In genomic region chr3:53794597-53794996, GRCh38 we compare ENCODE assay signal across 26 cellular contexts. TPM values are rescaled to one million over a fixed set of nuclear protein-coding genes. Genes with fewer than 3 reads are reported as not detected.
DNase-seq lines count a peak whose midpoint lies in the region; ATAC-seq, FAIRE-seq and TF ChIP-seq lines count a peak whose summit lies in the region.
"Had no signal": no experiment of that assay in that cellular context is flagged by ENCODE, and none has a peak within 500 bp of the region (broad histone marks: within the 10 kb centered on the region; RNA-seq: fewer than 3 reads in every experiment).

No MANE protein-coding gene starts in this region.

- no peaks in the 10 kb centered on the region for H3K36me3 ChIP-seq in HepG2 (replicated peaks in 1 of 2; ENCODE audit: control insufficient read depth in 1 of 2, insufficient read depth in 2 of 2, low read length in 2 of 2)
- H3K36me3 ChIP-seq in right lobe of liver: no peaks in the 10 kb centered on the region
- H3K36me3 ChIP-seq in adipocyte (ENCODE audit: control insufficient read depth, insufficient read depth, low read length, severe bottlenecking): no peaks in the 10 kb centered on the region
- no peaks in the 10 kb centered on the region for H3K36me3 ChIP-seq in spleen
- H3K36me3 ChIP-seq: BLaER1 treated with 17β-estradiol and CSF1 and Interleukin-3, amounts not matched to agents 10 nM and 100 nM; transverse colon had no signal

- no peaks in the 10 kb centered on the region for H3K27me3 ChIP-seq in HepG2 (ENCODE audit: control insufficient read depth in 1 of 2, insufficient read depth in 2 of 2, low read length in 2 of 2)
- no peaks in the 10 kb centered on the region for H3K27me3 ChIP-seq in right lobe of liver
- H3K27me3 ChIP-seq in adipocyte (replicated peaks; ENCODE audit: control insufficient read depth, insufficient read depth, low read length): no peaks in the 10 kb centered on the region
- no peaks in the 10 kb centered on the region for H3K27me3 ChIP-seq in foreskin keratinocyte
- peaks cover 0 to 5% (median 0%) of the 10 kb centered on the region in 7 donors for H3K27me3 ChIP-seq in spleen (replicated peaks in 1 of 7)
- H3K27me3 ChIP-seq: BLaER1 treated with 17β-estradiol and CSF1 and Interleukin-3, amounts not matched to agents 10 nM and 100 nM; transverse colon had no signal

- TF ChIP-seq RAD21 in HepG2 (CRISPR knock-in tag; IDR thresholded peaks at IDR 0.05): no peak

- CTCF ChIA-PET in HepG2 (lab: Yijun Ruan, JAX; ENCODE audit: low intra/inter-chr PET ratio, low total read pairs): no interaction called here

- intact Hi-C loops in HepG2 (cut with micrococcal nuclease; ENCODE audit: unreplicated experiment): no loop called here
- intact Hi-C loops in right lobe of liver (cut with DNase I): no loop called here
- intact Hi-C loops in spleen (cut with DNase I; ENCODE audit: low total_unique reads): no loop called here

- H4K20me1 ChIP-seq in HepG2 (ENCODE audit: insufficient read depth, low read length): no peaks in the 10 kb centered on the region
- H4K20me1 ChIP-seq: BLaER1 treated with 17β-estradiol and CSF1 and Interleukin-3, amounts not matched to agents 10 nM and 100 nM had no signal

- H3K4me3 ChIP-seq in HepG2 (replicated peaks in 1 of 3; ENCODE audit: insufficient read depth in 1 of 3, low read depth in 2 of 3, low read length in 3 of 3) (no peak overlapping the region), right lobe of liver (no peak overlapping the region), adipocyte (ENCODE audit: low read length) (no peak overlapping the region), spleen (no peak overlapping the region)
- H3K4me3 ChIP-seq: BLaER1 treated with 17β-estradiol and CSF1 and Interleukin-3, amounts not matched to agents 10 nM and 100 nM; transverse colon had no signal

- H3K4me1 ChIP-seq in HepG2 (ENCODE audit: insufficient read depth, low read length) (no peaks in the 10 kb centered on the region), right lobe of liver (no peaks in the 10 kb centered on the region), adipocyte (ENCODE audit: control insufficient read depth, insufficient read depth, low read length) (no peaks in the 10 kb centered on the region), foreskin keratinocyte (peaks cover 6% of the 10 kb centered on the region), spleen (no peaks in the 10 kb centered on the region)
- H3K4me1 ChIP-seq: BLaER1 treated with 17β-estradiol and CSF1 and Interleukin-3, amounts not matched to agents 10 nM and 100 nM; transverse colon had no signal

- no peaks in the 10 kb centered on the region for H3K79me2 ChIP-seq in HepG2 (ENCODE audit: insufficient read depth, low read length)

- H3K27ac ChIP-seq in HepG2 (ENCODE audit: extremely low read length, insufficient read depth, low read length) (no peak overlapping the region), right lobe of liver (no peak overlapping the region), foreskin keratinocyte (peak overlapping the region; percentile 63), spleen (no peak overlapping the region)
- H3K27ac ChIP-seq: BLaER1 treated with 17β-estradiol and CSF1 and Interleukin-3, amounts not matched to agents 10 nM and 100 nM; transverse colon had no signal

- no peaks in the 10 kb centered on the region for H3K9me3 ChIP-seq in HepG2 (ENCODE audit: low read length)
- no peaks in the 10 kb centered on the region for H3K9me3 ChIP-seq in right lobe of liver
- no peaks in the 10 kb centered on the region for H3K9me3 ChIP-seq in adipocyte (ENCODE audit: control insufficient read depth, low read length)
- H3K9me3 ChIP-seq in spleen: no peaks in the 10 kb centered on the region
- H3K9me3 ChIP-seq: BLaER1 treated with 17β-estradiol and CSF1 and Interleukin-3, amounts not matched to agents 10 nM and 100 nM; transverse colon had no signal

- H3K4me2 ChIP-seq in HepG2 (ENCODE audit: low read depth, low read length): no peak overlapping the region
- H3K4me2 ChIP-seq: BLaER1 treated with 17β-estradiol and CSF1 and Interleukin-3, amounts not matched to agents 10 nM and 100 nM had no signal

- TF ChIP-seq CTCF in HepG2 (CRISPR knock-in tag; IDR thresholded peaks at IDR 0.05) (no peak), right lobe of liver (IDR thresholded peaks at IDR 0.05) (no peak), foreskin keratinocyte (conservative IDR thresholded peaks at IDR 0.05) (no peak), spleen (IDR thresholded peaks at IDR 0.05 in 8 of 11, conservative IDR thresholded peaks at IDR 0.05 in 3 of 11) (no peak)

- TF ChIP-seq EP300 in HepG2 (IDR thresholded peaks at IDR 0.05; ENCODE audit: low read depth in 2 of 2, low read length in 2 of 2): no peak
- TF ChIP-seq EP300 in HepG2 (CRISPR knock-in tag; IDR thresholded peaks at IDR 0.05; ENCODE audit: borderline replicate concordance): no peak

- in situ Hi-C loops in HepG2 (cut with HindIII; ENCODE audit: extremely low pct_ligation_motif_present, low pct_unique_long_range_greater_than_20kb): no loop called here

- POLR2A ChIA-PET in HepG2 (lab: Yijun Ruan, JAX): no interaction called here

- FAIRE-seq in HepG2 (lab: Jason Lieb, UNC): no peak
- FAIRE-seq: frontal cortex had no signal

- DNase-seq in HepG2 (ENCODE audit: low spot score) (no peak), right lobe of liver (no peak), adipocyte (ENCODE audit: low read depth) (peak; percentile 66), foreskin keratinocyte (peak; percentile 29 to 76), NCI-H446 (lab: John Stamatoyannopoulos, UW) (no peak), Kasumi-1 (lab: John Stamatoyannopoulos, UW) (no peak), spleen (no peak)
- DNase-seq: 8988T; activated CD4-positive, alpha-beta T cell treated with anti-CD3 and anti-CD28 coated beads for 48 hours; activated naive CD8-positive, alpha-beta T cell treated with anti-CD3 and anti-CD28 coated beads for 36 hours; cortex of kidney; left colon; MM.1S; NCI-H146; NCI-H2227 treated with DMSO at 0.1 percent for 48 hours; NCI-H82; nephron progenitor cell; OCI-M1; SHP77 treated with DMSO at 0.1 percent for 48 hours; stimulated activated naive CD8-positive, alpha-beta T cell treated with anti-CD3 and anti-CD28 coated beads, Interleukin-15, Interleukin-2, amounts not matched to agents 100 U/mL and 50 U/mL, for 24 hours; T-cell; transverse colon had no signal

- 26% methylated on average over 3 of the region's 3 CpGs for WGBS in HepG2 (ENCODE audit: low lambda C conversion rate)
- WGBS in right lobe of liver (ENCODE audit: insufficient coverage, low coverage, low lambda C conversion rate, missing lambda C conversion rate): 72% methylated on average over 2 of the region's 3 CpGs
- 64 to 87% (median 81%) methylated on average over 3 of the region's 3 CpGs for WGBS in spleen, 5 donors

- ATAC-seq in HepG2: no peak
- no peak for ATAC-seq in right lobe of liver
- peak; percentile 76 for ATAC-seq in foreskin keratinocyte
- no peak for ATAC-seq in GM21619 (IDR thresholded peaks at IDR 0.05; ENCODE audit: unreplicated experiment)
- ATAC-seq: activated T-helper 17 cell treated with anti-CD3 and anti-CD28 coated beads, Interleukin-2, amount 50 U/mL, for 72 hours; left colon; stimulated activated naive CD8-positive, alpha-beta T cell treated with anti-CD3 and anti-CD28 coated beads, Interleukin-15, Interleukin-2, amounts not matched to agents 100 U/mL and 50 U/mL, for 24 hours; T-cell had no signal

- no peak overlapping the region for H2AFZ ChIP-seq in HepG2 (ENCODE audit: low read length)

- TF ChIP-seq POLR2A in HepG2 (IDR thresholded peaks at IDR 0.05; ENCODE audit: insufficient read depth in 1 of 2, low read depth in 2 of 2, low read length in 2 of 2): no peak
- TF ChIP-seq POLR2A in right lobe of liver (IDR thresholded peaks at IDR 0.05): no peak
- TF ChIP-seq POLR2A in spleen (IDR thresholded peaks at IDR 0.05): no peak

- H3K9ac ChIP-seq in HepG2 (ENCODE audit: insufficient read depth, low read depth, low read length): no peak overlapping the region
- H3K9ac ChIP-seq in adipocyte (ENCODE audit: low read length): no peak overlapping the region
- H3K9ac ChIP-seq: BLaER1 treated with 17β-estradiol and CSF1 and Interleukin-3, amounts not matched to agents 10 nM and 100 nM had no signal

- no TSS peak for BruUV-seq in HepG2 (replicated peaks; lab: Mats Ljungman, UMichigan)

RNA-seq across cellular contexts. Expression of gene CHDH, which starts 51.6 kb away (rescaled TPM):
- total RNA-seq in HepG2 (2016; rRNA removed; fragmentation: Illumina TruSeq; extraction: Trizol) (40.4 and 48.9 TPM in 2 replicates), right lobe of liver (10 to 100 TPM; 25.0 to 49.1 (median 39.4) TPM), foreskin keratinocyte (0.03 and 0.07 TPM in 2 replicates), spleen (1 to 10 TPM in 3 of 7 donors, under 1 TPM in 4; 0.43 to 4.9 (median 0.89) TPM)
- total RNA-seq in HepG2 (2016; cell fraction: cytosol; rRNA removed; fragmentation: Illumina TruSeq; extraction: Trizol; ENCODE audit: low read depth): 3.3 TPM in 2 replicates
- total RNA-seq in HepG2 (2016; cell fraction: insoluble cytoplasmic fraction; rRNA removed; fragmentation: Illumina TruSeq; extraction: Trizol): 41.6 and 47.1 TPM in 2 replicates
- 15.0 and 16.6 TPM in 2 replicates for total RNA-seq in HepG2 (2016; cell fraction: membrane; rRNA removed; fragmentation: Illumina TruSeq; extraction: Trizol)
- total RNA-seq in HepG2 (2016; cell fraction: nucleus; rRNA removed; fragmentation: Illumina TruSeq; extraction: Trizol): 41.0 and 44.5 TPM in 2 replicates
- polyA plus RNA-seq in HepG2 (2011; rRNA removed) (28.1 and 42.9 TPM in 2 replicates), foreskin keratinocyte (0.01 and 0.02 TPM in 2 replicates), spleen (under 1 TPM; 0.19 to 0.32 (median 0.26) TPM)
- 23.3 and 24.3 TPM in 2 replicates for polyA plus RNA-seq in HepG2 (2011; cell fraction: cytosol; rRNA removed)
- polyA plus RNA-seq in HepG2 (2011; cell fraction: nucleus; rRNA removed): 209 and 246 TPM in 2 replicates
- polyA plus RNA-seq in HepG2 (2012): 32.6 and 41.1 TPM in 2 replicates
- 2.2 and 2.9 TPM in 2 replicates for polyA plus RNA-seq in HepG2 (2016; cell fraction: cytosol; fragmentation: Illumina TruSeq; extraction: Trizol; ENCODE audit: low read depth)
- 31.8 and 33.2 TPM in 2 replicates for polyA plus RNA-seq in HepG2 (2016; cell fraction: insoluble cytoplasmic fraction; fragmentation: Illumina TruSeq; extraction: Trizol; ENCODE audit: low read depth)
- 7.0 and 8.2 TPM in 2 replicates for polyA plus RNA-seq in HepG2 (2016; cell fraction: membrane; fragmentation: Illumina TruSeq; extraction: Trizol; ENCODE audit: low read depth)
- polyA plus RNA-seq in HepG2 (2016; cell fraction: nucleus; fragmentation: Illumina TruSeq; extraction: Trizol; ENCODE audit: insufficient read depth, low read depth): 89.8 and 92.2 TPM in 2 replicates
- polyA minus RNA-seq in HepG2 (2011; rRNA and poly(A)+ RNA removed; ENCODE audit: low replicate concordance): 3.1 and 28.1 TPM in 2 replicates
- 11.1 and 12.1 TPM in 2 replicates for polyA minus RNA-seq in HepG2 (2011; cell fraction: cytosol; rRNA and poly(A)+ RNA removed)
- polyA minus RNA-seq in HepG2 (2011; cell fraction: nucleus; rRNA and poly(A)+ RNA removed): 32.3 and 32.8 TPM in 2 replicates

RNA-seq across cellular contexts. Expression of gene IL17RB, which starts 51.8 kb away (rescaled TPM):
- total RNA-seq in HepG2 (2016; rRNA removed; fragmentation: Illumina TruSeq; extraction: Trizol): 62.7 and 130 TPM in 2 replicates
- total RNA-seq in HepG2 (2016; cell fraction: cytosol; rRNA removed; fragmentation: Illumina TruSeq; extraction: Trizol; ENCODE audit: low read depth): 21.4 and 25.8 TPM in 2 replicates
- 63.1 and 130 TPM in 2 replicates for total RNA-seq in HepG2 (2016; cell fraction: insoluble cytoplasmic fraction; rRNA removed; fragmentation: Illumina TruSeq; extraction: Trizol)
- 31.0 and 36.3 TPM in 2 replicates for total RNA-seq in HepG2 (2016; cell fraction: membrane; rRNA removed; fragmentation: Illumina TruSeq; extraction: Trizol)
- total RNA-seq in HepG2 (2016; cell fraction: nucleus; rRNA removed; fragmentation: Illumina TruSeq; extraction: Trizol): 189 and 216 TPM in 2 replicates
- 190 and 198 TPM in 2 replicates for polyA plus RNA-seq in HepG2 (2011; rRNA removed)
- 70.3 and 82.3 TPM in 2 replicates for polyA plus RNA-seq in HepG2 (2011; cell fraction: cytosol; rRNA removed)
- polyA plus RNA-seq in HepG2 (2011; cell fraction: nucleus; rRNA removed): 671 and 683 TPM in 2 replicates
- 89.0 and 97.8 TPM in 2 replicates for polyA plus RNA-seq in HepG2 (2012)
- polyA plus RNA-seq in HepG2 (2016; cell fraction: cytosol; fragmentation: Illumina TruSeq; extraction: Trizol; ENCODE audit: low read depth): 14.5 and 16.0 TPM in 2 replicates
- polyA plus RNA-seq in HepG2 (2016; cell fraction: insoluble cytoplasmic fraction; fragmentation: Illumina TruSeq; extraction: Trizol; ENCODE audit: low read depth): 72.6 and 77.1 TPM in 2 replicates
- polyA plus RNA-seq in HepG2 (2016; cell fraction: membrane; fragmentation: Illumina TruSeq; extraction: Trizol; ENCODE audit: low read depth): 22.5 and 23.7 TPM in 2 replicates
- 415 and 421 TPM in 2 replicates for polyA plus RNA-seq in HepG2 (2016; cell fraction: nucleus; fragmentation: Illumina TruSeq; extraction: Trizol; ENCODE audit: insufficient read depth, low read depth)
- polyA minus RNA-seq in HepG2 (2011; rRNA and poly(A)+ RNA removed; ENCODE audit: low replicate concordance): 9.5 and 43.2 TPM in 2 replicates
- 23.4 and 24.0 TPM in 2 replicates for polyA minus RNA-seq in HepG2 (2011; cell fraction: cytosol; rRNA and poly(A)+ RNA removed)
- polyA minus RNA-seq in HepG2 (2011; cell fraction: nucleus; rRNA and poly(A)+ RNA removed): 94.6 and 106 TPM in 2 replicates
- total RNA-seq in right lobe of liver: 10 to 100 TPM; 19.8 to 30.2 (median 27.3) TPM
- total RNA-seq in foreskin keratinocyte: not detected in 2 replicates
- 0.03 TPM in 1 of 2 replicates, not detected in the other for polyA plus RNA-seq in foreskin keratinocyte
- under 1 TPM in 5 of 7 donors, not detected in 2; 0.13 to 0.56 (median 0.26) TPM for total RNA-seq in spleen
- polyA plus RNA-seq in spleen: under 1 TPM; 0.16 to 0.59 (median 0.26) TPM
- total RNA-seq: activated naive CD8-positive, alpha-beta T cell treated with anti-CD3 and anti-CD28 coated beads for 36 hours had no signal

Comparison
In these comparisons a context has a peak if more than half of its experiments do, and no peak if none do; other contexts are left out.
1. DNase-seq: peak in adipocyte (single experiment) and foreskin keratinocyte (2 of 2); none in HepG2 (single experiment), right lobe of liver (0 of 3), NCI-H446 (0 of 2), Kasumi-1 (0 of 2) and spleen (single experiment).
2. RNA of gene IL17RB, which starts 51.8 kb away (total RNA-seq): 21.4 to 216 TPM in HepG2 and 19.8 to 30.2 TPM in right lobe of liver; 0.13 to 0.56 TPM in spleen and not detected in foreskin keratinocyte; every median in the first group is over 10 times any median in the second.